In the genomic region with DNA sequence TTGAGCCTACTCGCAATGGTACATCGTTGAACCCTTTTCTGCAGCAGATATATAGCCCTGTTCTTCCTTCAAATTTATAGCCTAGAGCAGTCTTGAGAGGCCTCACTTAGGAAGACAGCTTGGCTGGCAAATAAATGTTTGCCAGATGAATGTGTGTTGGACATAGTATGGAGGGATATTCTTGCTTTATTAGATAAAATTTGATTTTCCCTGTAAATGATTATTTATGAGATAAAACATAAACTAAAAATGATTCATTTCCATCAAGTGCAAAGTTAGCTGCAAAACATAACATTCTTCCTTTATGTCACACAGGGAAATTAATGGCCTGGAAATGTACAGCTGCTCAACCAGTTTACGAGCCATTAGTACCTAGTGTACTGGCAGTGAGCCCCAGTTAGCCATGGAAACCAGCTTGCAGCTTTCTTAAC, we compare ENCODE assay signal across 10 cellular contexts.
DNase-seq lines count a peak whose midpoint lies in the region; ATAC-seq and TF ChIP-seq lines count a peak whose summit lies in the region.
"Had no signal": no experiment of that assay in that cellular context is flagged by ENCODE, and none has a peak within 500 bp of the region (broad histone marks: within the 10 kb centered on the region; RNA-seq: fewer than 3 reads in every experiment).

No MANE protein-coding gene starts in this region.

- peaks cover 92 to 95% (median 94%) of the 10 kb centered on the region in 3 donors for H3K4me1 Mint-ChIP-seq in T-cell
- peaks cover 58 to 92% of the 10 kb centered on the region in 2 donors for H3K4me1 Mint-ChIP-seq in stimulated activated naive B cell treated with anti-CD40 and anti-IgM and Interleukin-4, amounts not matched to agents 10 μg/mL and 1 μg/mL and 100 μg/mL, for 72 hours

- H3K27me3 Mint-ChIP-seq in T-cell = no peaks in the 10 kb centered on the region
- H3K27me3 Mint-ChIP-seq in stimulated activated naive B cell treated with anti-CD40 and anti-IgM and Interleukin-4, amounts not matched to agents 10 μg/mL and 1 μg/mL and 100 μg/mL, for 72 hours = no peaks in the 10 kb centered on the region
- H3K27me3 Mint-ChIP-seq: dendritic cell treated with granulocyte-macrophage colony-stimulating factor and Interleukin-4, amounts not matched to agents 40 ng/mL and 50 ng/mL, for 4 days had no signal

- no peak overlapping the region for H3K4me3 Mint-ChIP-seq in T-cell
- no peak overlapping the region for H3K4me3 Mint-ChIP-seq in stimulated activated naive B cell treated with anti-CD40 and anti-IgM and Interleukin-4, amounts not matched to agents 10 μg/mL and 1 μg/mL and 100 μg/mL, for 72 hours
- H3K4me3 Mint-ChIP-seq: dendritic cell treated with granulocyte-macrophage colony-stimulating factor and Interleukin-4, amounts not matched to agents 40 ng/mL and 50 ng/mL, for 4 days had no signal

- no peak for ATAC-seq in T-cell (replicated peaks in 1 of 4)
- ATAC-seq in stimulated activated naive B cell treated with anti-CD40 and anti-IgM and Interleukin-4, amounts not matched to agents 10 μg/mL and 1 μg/mL and 100 μg/mL, for 72 hours (replicated peaks) = no peak
- no peak for ATAC-seq in HG03196 (IDR thresholded peaks at IDR 0.05; ENCODE audit: unreplicated experiment)

- DNase-seq in Caki2 (ENCODE audit: low read depth) = peak; percentile 79
- DNase-seq in NCI-H1092 (lab: John Stamatoyannopoulos, UW) = peak; percentile 75
- no peak for DNase-seq in T-cell
- DNase-seq in kidney tubule cell (ENCODE audit: low spot score) = peak; percentile 83
- no peak for DNase-seq in stimulated activated naive B cell treated with anti-CD40 and anti-IgM and Interleukin-4, amounts not matched to agents 10 μg/mL and 1 μg/mL and 100 μg/mL, for 72 hours
- no peak for DNase-seq in GM10248 (ENCODE audit: extremely low spot score)
- DNase-seq in hepatic stellate cell (ENCODE audit: low spot score) = no peak
- DNase-seq: RPMI8226 had no signal

- H3K27ac Mint-ChIP-seq in T-cell = peak overlapping the region; percentile 93 to 94
- H3K27ac Mint-ChIP-seq in stimulated activated naive B cell treated with anti-CD40 and anti-IgM and Interleukin-4, amounts not matched to agents 10 μg/mL and 1 μg/mL and 100 μg/mL, for 72 hours = no peak overlapping the region

- CTCF ChIA-PET in T-cell (lab: Charles Lee) = interaction anchor here (0.6 to 2.3 kb wide), 6 partner anchors 8 to 245 kb away, joined by 3 to 17 read pairs (median 9); no protein-coding TSS in a partner anchor
- CTCF ChIA-PET in GM10248 (lab: Yijun Ruan, JAX) = interaction anchor here (1.9 to 10.4 kb wide), 4 partner anchors 8 to 22 kb away, joined by 5 to 224 read pairs (median 12); no protein-coding TSS in a partner anchor

- H3K9me3 Mint-ChIP-seq in T-cell = no peaks in the 10 kb centered on the region
- no peaks in the 10 kb centered on the region for H3K9me3 Mint-ChIP-seq in stimulated activated naive B cell treated with anti-CD40 and anti-IgM and Interleukin-4, amounts not matched to agents 10 μg/mL and 1 μg/mL and 100 μg/mL, for 72 hours
- H3K9me3 Mint-ChIP-seq: dendritic cell treated with granulocyte-macrophage colony-stimulating factor and Interleukin-4, amounts not matched to agents 40 ng/mL and 50 ng/mL, for 4 days had no signal

- POLR2A ChIA-PET in T-cell (lab: Charles Lee) = interaction anchor here in 1 of 2 donors (1.2 kb wide), 1 partner anchor 13 kb away, joined by 5 read pairs; no protein-coding TSS in a partner anchor
- POLR2A ChIA-PET in GM10248 (lab: Yijun Ruan, JAX) = no interaction called here

- H3K36me3 Mint-ChIP-seq in T-cell = no peaks in the 10 kb centered on the region
- H3K36me3 Mint-ChIP-seq in stimulated activated naive B cell treated with anti-CD40 and anti-IgM and Interleukin-4, amounts not matched to agents 10 μg/mL and 1 μg/mL and 100 μg/mL, for 72 hours = peaks cover 23 to 29% of the 10 kb centered on the region in 2 donors

- no peak for TF ChIP-seq CTCF in GM10248 (IDR thresholded peaks at IDR 0.05; ENCODE audit: control extremely low read depth, extremely low read depth, low read depth, missing control alignments)

- in situ Hi-C loops in Caki2 (cut with HindIII; ENCODE audit: low pct_unique_long_range_greater_than_20kb, low sequenced_read_pairs) = no loop called here

Comparison
In these comparisons a context has a peak if more than half of its experiments do, and no peak if none do; other contexts are left out.
1. DNase-seq: peak in Caki2 (single experiment), NCI-H1092 (single experiment) and kidney tubule cell (single experiment); none in T-cell (0 of 34), stimulated activated naive B cell treated with anti-CD40 and anti-IgM and Interleukin-4, amounts not matched to agents 10 μg/mL and 1 μg/mL and 100 μg/mL, for 72 hours (single experiment), GM10248 (single experiment) and hepatic stellate cell (single experiment).